20 cellular contexts compared by ENCODE assay signal in genomic region chr10:131897297-131897899, GRCh38. TPM values are rescaled to one million over a fixed set of nuclear protein-coding genes. Genes with fewer than 3 reads are reported as not detected.
DNase-seq lines count a peak whose midpoint lies in the region; ATAC-seq, FAIRE-seq and TF ChIP-seq lines count a peak whose summit lies in the region.
"Had no signal": no experiment of that assay in that cellular context is flagged by ENCODE, and none has a peak within 500 bp of the region (broad histone marks: within the 10 kb centered on the region; RNA-seq: fewer than 3 reads in every experiment).

No MANE protein-coding gene starts in this region.

- no peak overlapping the region for H3K23ac ChIP-seq in H1 (ENCODE audit: insufficient read length)

- H3K4me1 ChIP-seq in H1 (replicated peaks in 1 of 4; ENCODE audit: control insufficient read depth in 3 of 4, insufficient read depth in 4 of 4, low read length in 3 of 4) (no peaks in the 10 kb centered on the region; a peak in 3 of 7 replicates), spleen (peaks cover 7 to 39% (median 18%) of the 10 kb centered on the region in 6 donors), hepatocyte (ENCODE audit: insufficient read depth) (peaks cover 9% of the 10 kb centered on the region)

- POLR2A ChIA-PET in H1 (lab: Charles Lee; ENCODE audit: partially characterized antibody): no interaction called here

- H3K4me2 ChIP-seq in H1 (ENCODE audit: insufficient read depth in 1 of 2, low read depth in 2 of 2, low read length in 2 of 2) (no peak overlapping the region), hepatocyte (no peak overlapping the region)

- H3K18ac ChIP-seq in H1 (ENCODE audit: extremely low read depth, low read length): no peak overlapping the region

- H2BK12ac ChIP-seq in H1 (ENCODE audit: low read depth, low read length): peak overlapping the region; percentile 22

- H3K14ac ChIP-seq in H1 (ENCODE audit: insufficient read length): no peak overlapping the region

- H3K9ac ChIP-seq in H1 (replicated peaks in 1 of 4; ENCODE audit: extremely low read depth in 1 of 4, low read depth in 3 of 4, low read length in 3 of 4): no peak overlapping the region
- H3K9ac ChIP-seq: GM23248 had no signal

- CTCF ChIA-PET in H1 (lab: Charles Lee; ENCODE audit: partially characterized antibody): interaction anchor here (1.1 to 2.2 kb wide), 3 partner anchors 12 to 46 kb away, joined by 3 to 13 read pairs (median 12); no protein-coding TSS in a partner anchor

- intact Hi-C loops in spleen (cut with DNase I; ENCODE audit: low total_unique reads): no loop called here

- TF ChIP-seq POLR2A in H1 (IDR thresholded peaks at IDR 0.05; ENCODE audit: control extremely low read depth in 1 of 2, low read depth in 2 of 2, low read length in 2 of 2) (no peak), spleen (IDR thresholded peaks at IDR 0.05) (no peak)

- 87% methylated on average over 14 of the region's 14 CpGs; no CpG with 5 or more reads in 1 of the 2 experiments for WGBS in H1 (ENCODE audit: extremely low coverage in 1 of 2, insufficient coverage in 1 of 2, insufficient read length in 1 of 2, insufficient replicate concordance in 2 of 2, low coverage in 1 of 2, low lambda C conversion rate in 2 of 2, missing lambda C conversion rate in 1 of 2), 2 experiments
- WGBS in spleen, 5 donors: 24 to 37% (median 37%) methylated on average over 14 of the region's 14 CpGs
- WGBS in hepatocyte (ENCODE audit: low lambda C conversion rate, missing lambda C conversion rate): 52% methylated on average over 14 of the region's 14 CpGs

- H3K4me3 ChIP-seq in H1 (ENCODE audit: extremely low read depth in 1 of 4, insufficient read depth in 2 of 4, low read depth in 3 of 4, low read length in 4 of 4) (no peak overlapping the region), spleen (no peak overlapping the region), hepatocyte (no peak overlapping the region)
- H3K4me3 ChIP-seq: GM23248, heart right ventricle, lung had no signal

- no peak overlapping the region for H3K4ac ChIP-seq in H1 (replicated peaks; ENCODE audit: insufficient read length, low read depth, low read length)

- H3K27me3 ChIP-seq in H1 (replicated peaks in 1 of 4; ENCODE audit: control insufficient read depth in 3 of 4, extremely low read depth in 1 of 4, insufficient read depth in 3 of 4, low read length in 3 of 4): peaks cover 0 to 2% (median 0%) of the 10 kb centered on the region in 4 experiments; a peak in 4 of 7 replicates
- peaks cover 0 to 30% (median 0%) of the 10 kb centered on the region in 7 donors for H3K27me3 ChIP-seq in spleen (replicated peaks in 1 of 7)
- H3K27me3 ChIP-seq in hepatocyte: no peaks in the 10 kb centered on the region

- TF ChIP-seq EP300 in H1 (IDR thresholded peaks at IDR 0.05; ENCODE audit: borderline replicate concordance in 1 of 2, low read depth in 2 of 2, low read length in 2 of 2): no peak

- no peak overlapping the region for H2BK5ac ChIP-seq in H1 (ENCODE audit: low read depth, low read length)

- no peak overlapping the region for H2BK20ac ChIP-seq in H1 (ENCODE audit: low read length)

- DNase-seq in activated effector memory CD4-positive, alpha-beta T cell treated with anti-CD3 and anti-CD28 coated beads, Interleukin-2, amount 50 U/mL, for 16 hours: peak; percentile 34
- DNase-seq in activated effector memory CD4-positive, alpha-beta T cell treated with Interleukin-2 at 50 U/mL for 16 hours: no peak
- DNase-seq in SKM-1 (lab: John Stamatoyannopoulos, UW; ENCODE audit: unreplicated experiment) (peak; percentile 73), H1 (ENCODE audit: low read depth in 1 of 2, low spot score in 2 of 2) (no peak), spleen (peak; percentile 41), hepatocyte (ENCODE audit: low spot score) (no peak)
- DNase-seq: 8988T, amniotic stem cell, EL, GM23248, heart right ventricle, islet precursor cell, Kasumi-1, NCI-H2107 had no signal

- H2AFZ ChIP-seq in H1 (ENCODE audit: low read length): no peak overlapping the region
- H2AFZ ChIP-seq in hepatocyte: no peak overlapping the region
- H2AFZ ChIP-seq: GM23248 had no signal

- H3K9me3 ChIP-seq in H1 (ENCODE audit: insufficient read depth in 2 of 2, low read depth in 1 of 2, low read length in 1 of 2): no peaks in the 10 kb centered on the region
- no peaks in the 10 kb centered on the region for H3K9me3 ChIP-seq in spleen
- no peaks in the 10 kb centered on the region for H3K9me3 ChIP-seq in hepatocyte (ENCODE audit: low read depth)
- H3K9me3 ChIP-seq: heart right ventricle had no signal

- no peak for FAIRE-seq in H1 (lab: Jason Lieb, UNC)
- FAIRE-seq: D721Med, endothelial cell of umbilical vein had no signal

- no peak for ATAC-seq in activated CD4-positive, CD25-positive, alpha-beta regulatory T cell treated with anti-CD3 and anti-CD28 coated beads, Interleukin-2, amount 50 U/mL, for 24 hours
- no peak for ATAC-seq in HG02759 (IDR thresholded peaks at IDR 0.05; ENCODE audit: unreplicated experiment)
- ATAC-seq: heart right ventricle had no signal

- TF ChIP-seq CTCF in H1 (IDR thresholded peaks at IDR 0.05; ENCODE audit: control extremely low read depth in 1 of 3, insufficient read depth in 1 of 3, low read depth in 1 of 3, low read length in 3 of 3) (no peak), spleen (IDR thresholded peaks at IDR 0.05 in 8 of 11, conservative IDR thresholded peaks at IDR 0.05 in 3 of 11) (no peak), hepatocyte (IDR thresholded peaks at IDR 0.05; ENCODE audit: poor library complexity) (no peak)

- no peak overlapping the region for H2BK120ac ChIP-seq in H1 (replicated peaks; ENCODE audit: low read depth, low read length)

- no peak overlapping the region for H3K56ac ChIP-seq in H1 (replicated peaks; ENCODE audit: insufficient read length, low read depth, low read length)

- no peak overlapping the region for H4K5ac ChIP-seq in H1 (ENCODE audit: insufficient read length, low read depth, low read length)

- no peaks in the 10 kb centered on the region for H3K9me2 ChIP-seq in hepatocyte (replicated peaks; ENCODE audit: insufficient read depth)

- peaks cover under 1 to 10% of the 10 kb centered on the region in 2 experiments; a peak in 3 of 4 replicates for H3K79me2 ChIP-seq in H1 (ENCODE audit: control insufficient read depth in 1 of 2, insufficient read depth in 2 of 2, low read length in 2 of 2)
- H3K79me2 ChIP-seq in hepatocyte: peaks cover 13% of the 10 kb centered on the region

- no peak for TF ChIP-seq RAD21 in H1 (IDR thresholded peaks at IDR 0.05 in 1 of 2, conservative IDR thresholded peaks at IDR 0.05 in 1 of 2; ENCODE audit: low read depth in 2 of 2, low read length in 2 of 2)

- H3K27ac ChIP-seq in H1 (ENCODE audit: low read depth, low read length) (no peak overlapping the region), spleen (no peak overlapping the region), hepatocyte (no peak overlapping the region)
- H3K27ac ChIP-seq: GM23248, heart right ventricle, VCaP had no signal

- H2AK5ac ChIP-seq in H1 (ENCODE audit: low read depth, low read length): no peak overlapping the region

- H4K91ac ChIP-seq in H1 (replicated peaks; ENCODE audit: insufficient read length, low read length): no peak overlapping the region

- H3K36me3 ChIP-seq in H1 (ENCODE audit: control insufficient read depth in 2 of 4, insufficient read depth in 4 of 4, low read length in 3 of 4) (no peaks in the 10 kb centered on the region), spleen (no peaks in the 10 kb centered on the region), hepatocyte (replicated peaks; ENCODE audit: insufficient read depth, low read depth) (no peaks in the 10 kb centered on the region)
- H3K36me3 ChIP-seq: heart right ventricle had no signal

- H3K79me1 ChIP-seq in H1 (ENCODE audit: low read depth, low read length): no peaks in the 10 kb centered on the region

- peaks cover 2 to 4% of the 10 kb centered on the region in 2 experiments for H4K20me1 ChIP-seq in H1 (replicated peaks in 1 of 2; ENCODE audit: control insufficient read depth in 1 of 2, insufficient read depth in 2 of 2, low read length in 2 of 2)
- H4K20me1 ChIP-seq in hepatocyte (ENCODE audit: insufficient read depth, poor library complexity, severe bottlenecking): peaks cover 6% of the 10 kb centered on the region

- peaks cover 2% of the 10 kb centered on the region; the same call in 1 of the 2 replicates for H3K23me2 ChIP-seq in H1 (ENCODE audit: low read depth, low read length)

- H4K8ac ChIP-seq in H1 (ENCODE audit: extremely low read depth, insufficient read depth, low read length): no peak overlapping the region

- H2BK15ac ChIP-seq in H1 (ENCODE audit: low read length): no peak overlapping the region

TF ChIP-seq in H1, 55 proteins besides CTCF, POLR2A, EP300 and RAD21:
- TF ChIP-seq SP4 (IDR thresholded peaks at IDR 0.05; ENCODE audit: low read length) (no peak), FOSL1 (IDR thresholded peaks at IDR 0.05; ENCODE audit: insufficient read depth, low read depth, low read length) (no peak), CHD2 (IDR thresholded peaks at IDR 0.05; ENCODE audit: low read length) (no peak), BRCA1 (IDR thresholded peaks at IDR 0.05; ENCODE audit: low read depth, low read length) (no peak), MAFK (IDR thresholded peaks at IDR 0.05; ENCODE audit: low read depth, low read length) (no peak), EGR1 (IDR thresholded peaks at IDR 0.05; ENCODE audit: borderline replicate concordance, low read depth, low read length) (no peak)

RNA-seq across cellular contexts. Expression of gene PPP2R2D, which starts 3.4 kb away (rescaled TPM):
- total RNA-seq in H1 (2021; fragmentation: NEBNext Ultra II Directional; extraction: Animal tissue kit (Norgen Biotek cat#: 25700)): 32.8 and 34.1 TPM in 2 replicates
- polyA plus RNA-seq in H1 (2011; rRNA removed) (22.8 and 25.4 TPM in 2 replicates), spleen (10 to 100 TPM; 15.6 to 21.0 (median 17.3) TPM), hepatocyte (25.9 and 27.8 TPM in 2 replicates)
- polyA plus RNA-seq in H1 (2011; cell fraction: cytosol; rRNA removed): 27.9 TPM
- 48.3 TPM for polyA plus RNA-seq in H1 (2011; cell fraction: nucleus; rRNA removed)
- polyA plus RNA-seq in H1 (2012, experiment 1 of 2): 23.0 to 27.3 TPM (median 25.8 TPM) in 4 replicates
- polyA plus RNA-seq in H1 (2012, experiment 2 of 2): 17.9 TPM
- 25.0 TPM for polyA plus RNA-seq in H1 (2013, experiment 1 of 2)
- 25.3 TPM for polyA plus RNA-seq in H1 (2013, experiment 2 of 2)
- 38.8 and 40.7 TPM in 2 replicates for polyA minus RNA-seq in H1 (2011; rRNA and poly(A)+ RNA removed)
- 18.9 TPM for polyA minus RNA-seq in H1 (2011; cell fraction: cytosol; rRNA and poly(A)+ RNA removed)
- polyA minus RNA-seq in H1 (2011; cell fraction: nucleus; rRNA and poly(A)+ RNA removed): 42.4 TPM
- total RNA-seq in spleen (10 to 100 TPM; 28.0 to 41.2 (median 35.3) TPM), hepatocyte (32.1 and 38.0 TPM in 2 replicates)

Comparison
In these comparisons a context has a peak if more than half of its experiments do, and no peak if none do; other contexts are left out.
1. DNase-seq: peak in activated effector memory CD4-positive, alpha-beta T cell treated with anti-CD3 and anti-CD28 coated beads, Interleukin-2, amount 50 U/mL, for 16 hours (single experiment), SKM-1 (single experiment) and spleen (single experiment); none in activated effector memory CD4-positive, alpha-beta T cell treated with Interleukin-2 at 50 U/mL for 16 hours (single experiment), H1 (0 of 2) and hepatocyte (single experiment).